In the genomic region with DNA sequence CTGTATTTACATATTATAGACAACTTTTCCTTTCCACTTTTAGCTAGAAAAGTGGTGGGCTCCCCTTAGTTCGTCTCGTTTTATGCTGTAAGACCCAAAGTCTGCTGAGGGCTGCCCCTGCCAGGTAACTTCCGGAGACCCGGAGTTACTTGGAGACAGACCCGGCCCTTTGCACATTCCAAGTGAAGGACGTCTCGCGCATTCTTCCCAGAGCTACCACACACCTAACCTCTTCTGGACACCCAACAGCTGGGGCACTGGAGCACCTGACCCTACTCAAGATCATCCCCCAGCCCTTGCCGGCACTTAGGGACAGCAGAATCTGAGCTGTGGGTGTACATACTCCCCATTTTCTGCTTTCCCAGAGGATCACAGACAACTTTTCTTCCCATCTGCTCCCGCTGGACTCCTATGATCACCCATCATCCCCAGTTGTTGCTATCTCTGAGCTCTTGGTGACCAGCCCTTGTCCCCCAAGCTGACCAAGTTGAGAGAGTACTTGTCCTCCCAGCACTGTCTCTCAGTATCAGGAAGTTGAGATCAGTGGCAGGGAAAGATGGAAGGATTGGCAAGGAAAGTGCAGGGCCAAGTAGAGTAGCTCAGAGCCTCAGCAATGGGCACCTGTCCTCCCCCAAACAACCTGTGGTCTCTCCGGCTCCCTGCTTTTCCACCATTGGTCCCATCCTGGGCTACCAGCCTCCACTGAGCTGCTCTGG, we compare ENCODE assay signal across 30 cellular contexts. TPM values are rescaled to one million over a fixed set of nuclear protein-coding genes. Genes with fewer than 3 reads are reported as not detected.
DNase-seq lines count a peak whose midpoint lies in the region; ATAC-seq and TF ChIP-seq lines count a peak whose summit lies in the region.
"Had no signal": no experiment of that assay in that cellular context is flagged by ENCODE, and none has a peak within 500 bp of the region (broad histone marks: within the 10 kb centered on the region; RNA-seq: fewer than 3 reads in every experiment).

No MANE protein-coding gene starts in this region.

- no peak for TF ChIP-seq POLR2A in testis (IDR thresholded peaks at IDR 0.05)

- H3K36me3 ChIP-seq in OCI-LY7 (ENCODE audit: insufficient read depth, low read length) (no peaks in the 10 kb centered on the region; the same call in 1 of the 2 replicates), rectal smooth muscle tissue (ENCODE audit: control insufficient read depth, insufficient read depth, low read length) (no peaks in the 10 kb centered on the region), testis (ENCODE audit: low read depth, missing control alignments) (no peaks in the 10 kb centered on the region)
- H3K36me3 ChIP-seq: BE2C, breast epithelium, gastroesophageal sphincter, pancreas, right atrium auricular region, vagina had no signal

- H3K9me2 ChIP-seq in OCI-LY7 (ENCODE audit: insufficient read depth, low read length): no peaks in the 10 kb centered on the region

- POLR2A ChIA-PET in OCI-LY7 (lab: Charles Lee): interaction anchor here (0.6 kb wide), 1 partner anchor 90 kb away, joined by 4 read pairs; no protein-coding TSS in a partner anchor

- H2AFZ ChIP-seq in OCI-LY7 (ENCODE audit: low read length): peak overlapping the region; percentile 28; the same call in 1 of the 2 replicates
- H2AFZ ChIP-seq: GM23248, hepatocyte had no signal

- H3K79me2 ChIP-seq in OCI-LY7 (ENCODE audit: insufficient read depth, low read depth, low read length): peaks cover 4% of the 10 kb centered on the region; the same call in 1 of the 2 replicates
- H3K79me2 ChIP-seq: hepatocyte had no signal

- intact Hi-C loops in OCI-LY7 (cut with micrococcal nuclease; ENCODE audit: unreplicated experiment): no loop called here
- intact Hi-C loops in testis (cut with DNase I; ENCODE audit: low total_unique reads): no loop called here

- in situ Hi-C loops in GM13977 (cut with MboI; ENCODE audit: low pct_unique_long_range_greater_than_20kb, low sequenced_read_pairs, unreplicated experiment): no loop called here

- no peak overlapping the region for H3K4me2 ChIP-seq in OCI-LY7 (ENCODE audit: low read length)
- H3K4me2 ChIP-seq: hepatocyte had no signal

- no peak overlapping the region for H3K27ac ChIP-seq in OCI-LY7 (ENCODE audit: low read depth, low read length, poor library complexity, severe bottlenecking)
- no peak overlapping the region for H3K27ac ChIP-seq in rectal smooth muscle tissue (ENCODE audit: low read depth, low read length)
- H3K27ac ChIP-seq in testis: no peak overlapping the region
- H3K27ac ChIP-seq: breast epithelium, gastroesophageal sphincter, GM23248, hepatocyte, pancreas, right atrium auricular region, vagina had no signal

- TF ChIP-seq CTCF in GM13977 (IDR thresholded peaks at IDR 0.05; ENCODE audit: extremely low read depth, insufficient read depth, missing control alignments) (no peak), OCI-LY7 (conservative IDR thresholded peaks at IDR 0.05; ENCODE audit: low read length) (no peak), testis (IDR thresholded peaks at IDR 0.05) (no peak)

- H3K27me3 ChIP-seq in rectal smooth muscle tissue (ENCODE audit: control insufficient read depth, insufficient read depth, low read length) (peaks cover 57% of the 10 kb centered on the region), testis (no peaks in the 10 kb centered on the region)

- no TSS peak for BruUV-seq in OCI-LY7 (replicated peaks; lab: Mats Ljungman, UMichigan)

- H3K9me3 ChIP-seq in OCI-LY7 (ENCODE audit: low read length) (no peaks in the 10 kb centered on the region), testis (no peaks in the 10 kb centered on the region)
- H3K9me3 ChIP-seq: BE2C, breast epithelium, gastroesophageal sphincter, pancreas, right atrium auricular region, vagina had no signal

- no peak for ATAC-seq in GM18498 (IDR thresholded peaks at IDR 0.05; ENCODE audit: unreplicated experiment)
- ATAC-seq: activated CD8-positive, alpha-beta T cell treated with anti-CD3 and anti-CD28 coated beads for 36 hours; activated T-helper 17 cell treated with anti-CD3 and anti-CD28 coated beads, Interleukin-2, amount 50 U/mL, for 72 hours; gastroesophageal sphincter; left lobe of liver; pancreas; stimulated activated naive CD8-positive, alpha-beta T cell treated with anti-CD3 and anti-CD28 coated beads, Interleukin-15, amount 100 ng/mL, for 72 hours had no signal

- 35 to 53% methylated on average over 11 of the region's 11 CpGs for WGBS in testis, 2 donors

- H3K4me1 ChIP-seq in OCI-LY7 (ENCODE audit: insufficient read depth, low read length, poor library complexity, severe bottlenecking): peaks cover 8% of the 10 kb centered on the region
- peaks cover 3% of the 10 kb centered on the region for H3K4me1 ChIP-seq in rectal smooth muscle tissue (ENCODE audit: control insufficient read depth, insufficient read depth, low read length)
- H3K4me1 ChIP-seq in testis: peaks cover 18% of the 10 kb centered on the region
- H3K4me1 ChIP-seq: BE2C had no signal

- H3K4me3 ChIP-seq in OCI-LY7 (ENCODE audit: low read depth, low read length, poor library complexity, severe bottlenecking): no peak overlapping the region
- peak overlapping the region; percentile 10 for H3K4me3 ChIP-seq in rectal smooth muscle tissue (ENCODE audit: low read length)
- no peak overlapping the region for H3K4me3 ChIP-seq in testis
- H3K4me3 ChIP-seq: breast epithelium, gastroesophageal sphincter, GM23248, hepatocyte, pancreas, right atrium auricular region, vagina had no signal

- CTCF ChIA-PET in OCI-LY7 (lab: Charles Lee; ENCODE audit: unreplicated experiment): no interaction called here

- peak; percentile 25 for DNase-seq in GM13977 (ENCODE audit: low spot score)
- DNase-seq in OCI-LY7 (ENCODE audit: low spot score): no peak
- peak; percentile 54 for DNase-seq in islet precursor cell
- no peak for DNase-seq in testis
- DNase-seq in C1 segment of cervical spinal cord (lab: John Stamatoyannopoulos, UW): no peak
- DNase-seq: activated CD8-positive, alpha-beta memory T cell treated with anti-CD3 and anti-CD28 coated beads, Interleukin-2, amount 50 U/mL, for 48 hours; activated CD8-positive, alpha-beta T cell treated with anti-CD3 and anti-CD28 coated beads for 36 hours; anterior cingulate cortex; BE2C; GM23248; immature natural killer cell; KBM-7; naive B cell; NCI-H1092; NCI-H1694; NCI-H446; NCI-H748 treated with DMSO at 0.1 percent for 48 hours; pancreas; SHP77 treated with DMSO at 0.1 percent for 48 hours; stimulated activated CD8-positive, alpha-beta memory T cell treated with anti-CD3 and anti-CD28 coated beads, Interleukin-4, amount 100 ng/mL, for 48 hours had no signal

- no peaks in the 10 kb centered on the region for H4K20me1 ChIP-seq in OCI-LY7 (ENCODE audit: insufficient read depth, low read length)

- no peak overlapping the region for H3K9ac ChIP-seq in rectal smooth muscle tissue (ENCODE audit: low read length)
- H3K9ac ChIP-seq: GM23248 had no signal

RNA-seq across cellular contexts. Expression of gene SATB2, which starts 8.4 kb away (rescaled TPM):
- total RNA-seq in OCI-LY7 (2014; rRNA removed; shearing (Covaris generic)): 26.1 and 30.7 TPM in 2 replicates
- total RNA-seq in OCI-LY7 (2022): 15.9 and 26.7 TPM in 2 replicates
- total RNA-seq in testis: 10 to 100 TPM; 14.1 to 15.1 TPM
- polyA plus RNA-seq in testis (ENCODE audit: insufficient read depth, low read depth, low replicate concordance): 5.1 TPM

Comparison
In these comparisons a context has a peak if more than half of its experiments do, and no peak if none do; other contexts are left out.
1. DNase-seq: peak in GM13977 (single experiment) and islet precursor cell (single experiment); none in OCI-LY7 (single experiment), testis (single experiment) and C1 segment of cervical spinal cord (0 of 14).